In genomic region chr7:76318488-76319353, GRCh38 we compare ENCODE assay signal across 8 cellular contexts. TPM values are rescaled to one million over a fixed set of nuclear protein-coding genes. Genes with fewer than 3 reads are reported as not detected.
DNase-seq lines count a peak whose midpoint lies in the region; ATAC-seq and TF ChIP-seq lines count a peak whose summit lies in the region.

No MANE protein-coding gene starts in this region.

- no peaks in the 10 kb centered on the region for H3K27me3 ChIP-seq in left lung

- peak; percentile 27 to 34 for TF ChIP-seq CTCF in left lung (IDR thresholded peaks at IDR 0.05)

- H3K9me3 ChIP-seq in left lung: no peaks in the 10 kb centered on the region

- H3K27ac ChIP-seq in cingulate gyrus (ENCODE audit: low read depth, low read length): peak overlapping the region; percentile 94
- H3K27ac ChIP-seq in left lung: peak overlapping the region; percentile 86 to 91

- DNase-seq in AG20443 (ENCODE audit: low spot score) (peak; percentile 92), NCI-H2227 (lab: John Stamatoyannopoulos, UW; ENCODE audit: unreplicated experiment) (peak; percentile 86), left lung (peak in 1 of 2 donors; percentile 63)
- peak; percentile 46 for DNase-seq in activated CD4-positive, alpha-beta T cell treated with anti-CD3 and anti-CD28 coated beads for 1 hour
- peak in 2 of 3 experiments; percentile 50 to 54 for DNase-seq in stimulated activated CD4-positive, alpha-beta T cell treated with anti-CD3 and anti-CD28 coated beads, TNF-alpha, amount 100 ng/mL, for 24 hours (ENCODE audit: low read depth in 3 of 3)

- intact Hi-C loops in left lung (cut with DNase I): loop anchor here in 1 of 2 donors (10.0 kb wide), 1 partner anchor 144 kb away; no protein-coding TSS in a partner anchor

- peak overlapping the region; percentile 54 for H3K4me3 ChIP-seq in left lung

- peaks cover 0 to 15% of the 10 kb centered on the region in 2 donors for H3K36me3 ChIP-seq in left lung

- ATAC-seq in GM18867 (IDR thresholded peaks at IDR 0.05; ENCODE audit: unreplicated experiment) (peak; percentile 41), HG03066 (IDR thresholded peaks at IDR 0.05; ENCODE audit: low read depth, unreplicated experiment) (peak; percentile 48), left lung (peak; percentile 49)

- peaks cover 0 to 18% of the 10 kb centered on the region in 2 donors for H3K4me1 ChIP-seq in left lung

RNA-seq across cellular contexts. Expression of gene HSPB1, which starts 16.2 kb away (rescaled TPM):
- 100 to 1,000 TPM; 482 to 951 TPM for total RNA-seq in left lung

RNA-seq across cellular contexts. Expression of gene YWHAG, which starts 40.1 kb away (rescaled TPM):
- 100 to 1,000 TPM; 116 to 160 TPM for total RNA-seq in left lung
